Comparison of ENCODE assay signal across 6 cellular contexts in genomic region chr5:56511442-56511841, GRCh38.
"Had no signal": no experiment of that assay in that cellular context is flagged by ENCODE, and none has a peak within 500 bp of the region (broad histone marks: within the 10 kb centered on the region; RNA-seq: fewer than 3 reads in every experiment).

No MANE protein-coding gene starts in this region.

- DNase-seq: H9, HCEC 1CT had no signal

- H3K4me3 Mint-ChIP-seq: GM23338, H9 had no signal

- FAIRE-seq: H1, H54, HTR-8/SVneo had no signal

- H3K9me3 Mint-ChIP-seq: GM23338, H9 had no signal

- H3K4me3 ChIP-seq: GM23338 had no signal

- H3K27ac Mint-ChIP-seq: GM23338, H9 had no signal

- ATAC-seq: GM23338 had no signal

- H3K4me2 ChIP-seq: GM23338 had no signal
